In genomic region chr14:74616996-74617700, GRCh38 we compare ENCODE assay signal across 1 cellular context.
TF ChIP-seq lines count a peak whose summit lies in the region.

No MANE protein-coding gene starts in this region.

TF ChIP-seq in H1, 55 proteins besides CTCF, POLR2A, EP300 and RAD21 (continued from another document):
- TF ChIP-seq USF2 (IDR thresholded peaks at IDR 0.05; ENCODE audit: low read length) (no peak), NANOG (IDR thresholded peaks at IDR 0.05; ENCODE audit: insufficient read depth, low read depth, low read length, poor library complexity, severe bottlenecking) (no peak)
